ENCODE assay signal across 8 cellular contexts in genomic region chr12:54216580-54217308, GRCh38. TPM values are rescaled to one million over a fixed set of nuclear protein-coding genes. Genes with fewer than 3 reads are reported as not detected.
DNase-seq lines count a peak whose midpoint lies in the region; ATAC-seq lines count a peak whose summit lies in the region.

No MANE protein-coding gene starts in this region.

- H3K9me3 ChIP-seq in muscle layer of duodenum (ENCODE audit: control insufficient read depth in 1 of 2, low read length in 2 of 2): no peaks in the 10 kb centered on the region

- peaks cover 4 to 30% of the 10 kb centered on the region in 2 donors for H3K4me1 ChIP-seq in muscle layer of duodenum (ENCODE audit: control insufficient read depth in 1 of 2, insufficient read depth in 2 of 2, low read length in 2 of 2)

- peak overlapping the region; percentile 43 to 45 for H3K4me3 ChIP-seq in muscle layer of duodenum (ENCODE audit: low read depth in 1 of 2, low read length in 2 of 2)

- peaks cover 26% of the 10 kb centered on the region for H3K27me3 ChIP-seq in muscle layer of duodenum (ENCODE audit: low read depth, low read length)

- in situ Hi-C loops in KBM-7 (cut with MboI; ENCODE audit: low pct_unique_long_range_greater_than_20kb, low sequenced_read_pairs): no loop called here

- no peaks in the 10 kb centered on the region for H3K36me3 ChIP-seq in muscle layer of duodenum (ENCODE audit: control insufficient read depth in 1 of 2, insufficient read depth in 2 of 2, low read length in 2 of 2)

- ATAC-seq in esophagus mucosa (peak; percentile 54), HG03520 (IDR thresholded peaks at IDR 0.05; ENCODE audit: unreplicated experiment) (no peak)

- DNase-seq in GM03348 (ENCODE audit: low spot score) (peak; percentile 81), KBM-7 (peak; percentile 98), OCI-M1 (lab: John Stamatoyannopoulos, UW) (peak; percentile 96), activated T-cell treated with anti-CD3 and anti-CD28 coated beads for 1 hour (ENCODE audit: low read depth) (peak; percentile 67)
- DNase-seq in stimulated activated CD8-positive, alpha-beta memory T cell treated with anti-CD3 and anti-CD28 coated beads, Interleukin-7, amount 100 ng/mL, for 1 hour (ENCODE audit: low read depth in 2 of 2): peak; percentile 49 to 70

- no peak overlapping the region for H3K27ac ChIP-seq in muscle layer of duodenum (ENCODE audit: low read length)

RNA-seq across cellular contexts. Expression of gene SMUG1, which starts 28.0 kb away (rescaled TPM):
- 35.2 TPM for total RNA-seq in esophagus mucosa
